In genomic region chr20:24991897-24992419, GRCh38 we compare ENCODE assay signal across 8 cellular contexts. TPM values are rescaled to one million over a fixed set of nuclear protein-coding genes. Genes with fewer than 3 reads are reported as not detected.
DNase-seq lines count a peak whose midpoint lies in the region; ATAC-seq and FAIRE-seq lines count a peak whose summit lies in the region.

No MANE protein-coding gene starts in this region.

- H3K27ac Mint-ChIP-seq in activated naive CD8-positive, alpha-beta T cell treated with anti-CD3 and anti-CD28 coated beads, Interleukin-2, amount 50 U/mL, for 24 hours: peak overlapping the region; percentile 91

- H3K36me3 ChIP-seq in iPS DF 6.9 (ENCODE audit: control insufficient read depth, insufficient read depth, low read length) (no peaks in the 10 kb centered on the region), small intestine (ENCODE audit: control insufficient read depth in 2 of 2, insufficient read depth in 2 of 2, low read length in 2 of 2) (no peaks in the 10 kb centered on the region)

- H3K4me1 ChIP-seq in iPS DF 6.9 (ENCODE audit: control insufficient read depth, insufficient read depth, low read length) (0 out of 2 replicates have a peak, but pooled peaks cover 1% of the 10 kb centered on the region), small intestine (ENCODE audit: control insufficient read depth in 2 of 2, insufficient read depth in 1 of 2, low read depth in 1 of 2, low read length in 1 of 2) (peaks cover 6 to 11% of the 10 kb centered on the region in 2 donors)

- ATAC-seq in GM21737 (IDR thresholded peaks at IDR 0.05; ENCODE audit: unreplicated experiment): peak; percentile 7
- ATAC-seq in activated naive CD8-positive, alpha-beta T cell treated with anti-CD3 and anti-CD28 coated beads, Interleukin-2, amount 50 U/mL, for 24 hours: peak; percentile 5

- WGBS in iPS DF 6.9 (ENCODE audit: insufficient coverage, insufficient read length): no CpG with 5 or more reads among the region's 32 CpGs
- WGBS in small intestine, 3 donors: 0% methylated on average over 31 to 32 of the region's 32 CpGs

- peaks cover 64% of the 10 kb centered on the region for H3K4me1 Mint-ChIP-seq in activated naive CD8-positive, alpha-beta T cell treated with anti-CD3 and anti-CD28 coated beads, Interleukin-2, amount 50 U/mL, for 24 hours

- H3K27me3 Mint-ChIP-seq in activated naive CD8-positive, alpha-beta T cell treated with anti-CD3 and anti-CD28 coated beads, Interleukin-2, amount 50 U/mL, for 24 hours: no peaks in the 10 kb centered on the region

- H3K36me3 Mint-ChIP-seq in activated naive CD8-positive, alpha-beta T cell treated with anti-CD3 and anti-CD28 coated beads, Interleukin-2, amount 50 U/mL, for 24 hours (ENCODE audit: low read depth): peaks cover 14% of the 10 kb centered on the region

- no peaks in the 10 kb centered on the region for H3K9me3 ChIP-seq in iPS DF 6.9 (ENCODE audit: control insufficient read depth, insufficient read depth, low read length)
- no peaks in the 10 kb centered on the region for H3K9me3 ChIP-seq in small intestine (ENCODE audit: control insufficient read depth, low read depth)

- peak overlapping the region; percentile 67 for H3K4me3 ChIP-seq in iPS DF 6.9 (ENCODE audit: low read length)
- H3K4me3 ChIP-seq in small intestine (ENCODE audit: low read depth in 1 of 2, low read length in 2 of 2): peak overlapping the region; percentile 73 to 87

- DNase-seq in NCI-H2227 (lab: John Stamatoyannopoulos, UW; ENCODE audit: unreplicated experiment) (peak; percentile 60), NCI-H2227 treated with DMSO at 0.1 percent for 48 hours (lab: John Stamatoyannopoulos, UW) (no peak), KBM-7 (peak; percentile 36), iPS DF 6.9 (ENCODE audit: low read depth, low spot score) (no peak), small intestine (peak; percentile 38), islet precursor cell (no peak)
- peak; percentile 29 for DNase-seq in activated naive CD8-positive, alpha-beta T cell treated with anti-CD3 and anti-CD28 coated beads, Interleukin-2, amount 50 U/mL, for 24 hours

- no peaks in the 10 kb centered on the region for H3K9me3 Mint-ChIP-seq in activated naive CD8-positive, alpha-beta T cell treated with anti-CD3 and anti-CD28 coated beads, Interleukin-2, amount 50 U/mL, for 24 hours

- no peak for FAIRE-seq in small intestine (lab: Jason Lieb, UNC)

- peak overlapping the region; percentile 97 for H3K4me3 Mint-ChIP-seq in activated naive CD8-positive, alpha-beta T cell treated with anti-CD3 and anti-CD28 coated beads, Interleukin-2, amount 50 U/mL, for 24 hours

- in situ Hi-C loops in KBM-7 (cut with MboI; ENCODE audit: low pct_unique_long_range_greater_than_20kb, low sequenced_read_pairs): loop anchor here (10.0 to 25.0 kb wide), 2 partner anchors 73 to 195 kb away; partner anchors contain the start of gene ENTPD6

- H3K27ac ChIP-seq in iPS DF 6.9 (ENCODE audit: low read length) (no peak overlapping the region), small intestine (ENCODE audit: low read depth in 1 of 2, low read length in 1 of 2) (peak overlapping the region; percentile 83 to 100)

- H3K27me3 ChIP-seq in iPS DF 6.9 (ENCODE audit: control insufficient read depth, insufficient read depth, low read length) (no peaks in the 10 kb centered on the region), small intestine (ENCODE audit: control insufficient read depth in 2 of 2, insufficient read depth in 2 of 2, low read length in 2 of 2) (no peaks in the 10 kb centered on the region)

RNA-seq across cellular contexts. Expression of gene APMAP, which starts 0.6 kb away (rescaled TPM):
- polyA plus RNA-seq in small intestine: 10 to 100 TPM; 12.3 to 50.9 (median 18.6) TPM

RNA-seq across cellular contexts. Expression of gene CST7, which starts 42.9 kb away (rescaled TPM):
- polyA plus RNA-seq in small intestine: 1 to 10 TPM; 2.5 to 4.9 (median 3.1) TPM

Comparison
In these comparisons a context has a peak if more than half of its experiments do, and no peak if none do; other contexts are left out.
1. DNase-seq: peak in NCI-H2227 (single experiment), KBM-7 (single experiment), activated naive CD8-positive, alpha-beta T cell treated with anti-CD3 and anti-CD28 coated beads, Interleukin-2, amount 50 U/mL, for 24 hours (single experiment) and small intestine (single experiment); none in NCI-H2227 treated with DMSO at 0.1 percent for 48 hours (single experiment), iPS DF 6.9 (single experiment) and islet precursor cell (single experiment).